ENCODE assay signal across 9 cellular contexts in the genomic region with DNA sequence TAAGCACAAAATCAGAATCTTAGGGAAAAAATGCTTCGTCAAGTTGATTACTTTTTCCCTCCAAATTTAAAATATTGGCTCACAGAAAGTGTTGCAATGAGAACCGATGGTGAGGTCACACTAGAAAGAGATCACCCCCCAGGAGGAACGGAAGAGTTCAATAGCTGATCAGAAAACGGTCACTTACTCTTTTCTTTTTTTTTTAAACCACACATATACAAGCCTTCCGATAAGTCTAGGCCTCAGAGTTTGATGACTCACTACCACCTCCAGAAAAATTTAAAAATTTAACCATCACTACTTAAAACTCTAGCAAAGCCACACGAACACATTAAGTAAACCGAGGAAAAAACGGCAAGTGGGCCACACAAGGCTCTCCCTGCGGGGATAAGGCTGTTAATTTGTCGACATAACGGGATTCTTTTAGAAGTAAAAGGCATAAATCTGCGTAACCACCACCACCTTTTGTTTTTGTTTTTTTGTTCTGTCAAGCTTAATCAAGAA. TPM values are rescaled to one million over a fixed set of nuclear protein-coding genes. Genes with fewer than 3 reads are reported as not detected.
DNase-seq lines count a peak whose midpoint lies in the region; ATAC-seq, FAIRE-seq and TF ChIP-seq lines count a peak whose summit lies in the region.
"Had no signal": no experiment of that assay in that cellular context is flagged by ENCODE, and none has a peak within 500 bp of the region (broad histone marks: within the 10 kb centered on the region; RNA-seq: fewer than 3 reads in every experiment).

No MANE protein-coding gene starts in this region.

- H3K18ac ChIP-seq in H1 (ENCODE audit: extremely low read depth, low read length) (no peak overlapping the region), neuronal stem cell (ENCODE audit: low read length) (no peak overlapping the region)

- H3K9me3 ChIP-seq in H1 (ENCODE audit: insufficient read depth in 2 of 2, low read depth in 1 of 2, low read length in 1 of 2) (peaks cover 0 to 4% of the 10 kb centered on the region in 2 experiments; a peak in 2 of 4 replicates), neuronal stem cell (replicated peaks in 1 of 2; ENCODE audit: control insufficient read depth in 2 of 2, insufficient read depth in 1 of 2, low read depth in 1 of 2, low read length in 2 of 2) (peaks cover 0 to 10% of the 10 kb centered on the region in 2 donors)

- peaks cover 14 to 57% of the 10 kb centered on the region in 2 experiments for H3K79me2 ChIP-seq in H1 (ENCODE audit: control insufficient read depth in 1 of 2, insufficient read depth in 2 of 2, low read length in 2 of 2)

- H3K79me1 ChIP-seq in H1 (ENCODE audit: low read depth, low read length) (peaks cover 12% of the 10 kb centered on the region; the same call in 1 of the 2 replicates), neuronal stem cell (ENCODE audit: low read depth, low read length) (peaks cover 22% of the 10 kb centered on the region)

- TF ChIP-seq RAD21 in H1 (IDR thresholded peaks at IDR 0.05 in 1 of 2, conservative IDR thresholded peaks at IDR 0.05 in 1 of 2; ENCODE audit: low read depth in 2 of 2, low read length in 2 of 2): no peak

- no peak for ATAC-seq in GM21619 (IDR thresholded peaks at IDR 0.05; ENCODE audit: unreplicated experiment)

- no peak overlapping the region for H2AK5ac ChIP-seq in H1 (ENCODE audit: low read depth, low read length)
- no peak overlapping the region for H2AK5ac ChIP-seq in neuronal stem cell (ENCODE audit: low read depth, low read length)

- no peak overlapping the region for H4K8ac ChIP-seq in H1 (ENCODE audit: extremely low read depth, insufficient read depth, low read length)
- H4K8ac ChIP-seq in neuronal stem cell (ENCODE audit: low read depth, low read length): no peak overlapping the region

- H3K4me1 ChIP-seq in H1 (replicated peaks in 1 of 4; ENCODE audit: control insufficient read depth in 3 of 4, insufficient read depth in 4 of 4, low read length in 3 of 4): peaks cover 0 to 5% (median 0%) of the 10 kb centered on the region in 4 experiments; a peak in 1 of 7 replicates
- H3K4me1 ChIP-seq in neuronal stem cell (ENCODE audit: control insufficient read depth in 2 of 2, insufficient read depth in 1 of 2, low read depth in 1 of 2, low read length in 2 of 2): peaks cover 2 to 7% of the 10 kb centered on the region in 2 donors

- TF ChIP-seq CTCF in H1 (IDR thresholded peaks at IDR 0.05; ENCODE audit: control extremely low read depth in 1 of 3, insufficient read depth in 1 of 3, low read depth in 1 of 3, low read length in 3 of 3): no peak

- H3K27ac ChIP-seq in H1 (ENCODE audit: low read depth, low read length) (no peak overlapping the region), neuronal stem cell (replicated peaks; ENCODE audit: low read length) (no peak overlapping the region), substantia nigra (ENCODE audit: low read depth, low read length, poor library complexity, severe bottlenecking) (no peak overlapping the region)

- POLR2A ChIA-PET in H1 (lab: Charles Lee; ENCODE audit: partially characterized antibody): interaction anchor here (1.1 to 19.9 kb wide), 6 partner anchors 9 to 42 kb away, joined by 3 to 461 read pairs (median 6); a partner anchor contains a TSS

- no peak overlapping the region for H3K14ac ChIP-seq in H1 (ENCODE audit: insufficient read length)
- no peak overlapping the region for H3K14ac ChIP-seq in neuronal stem cell (ENCODE audit: low read length)

- H3K4ac ChIP-seq in H1 (replicated peaks; ENCODE audit: insufficient read length, low read depth, low read length) (no peak overlapping the region), neuronal stem cell (ENCODE audit: low read length) (no peak overlapping the region)

- H3K4me2 ChIP-seq in H1 (ENCODE audit: insufficient read depth in 1 of 2, low read depth in 2 of 2, low read length in 2 of 2): peak overlapping the region; percentile 76 to 77
- H3K4me2 ChIP-seq in neuronal stem cell (ENCODE audit: insufficient read depth, low read length, poor library complexity, severe bottlenecking): peak overlapping the region; percentile 48

- H4K91ac ChIP-seq in H1 (replicated peaks; ENCODE audit: insufficient read length, low read length): no peak overlapping the region
- no peak overlapping the region for H4K91ac ChIP-seq in neuronal stem cell (ENCODE audit: low read depth, low read length, poor library complexity)

- H2BK120ac ChIP-seq in H1 (replicated peaks; ENCODE audit: low read depth, low read length) (no peak overlapping the region), neuronal stem cell (ENCODE audit: low read depth, low read length) (no peak overlapping the region)

- CTCF ChIA-PET in H1 (lab: Charles Lee; ENCODE audit: partially characterized antibody): interaction anchor here (0.7 to 10.1 kb wide), 7 partner anchors 12 to 310 kb away, joined by 3 to 90 read pairs (median 3); a partner anchor contains a TSS

- peak; percentile 81 for DNase-seq in RKO (ENCODE audit: low spot score)
- DNase-seq in H1 (ENCODE audit: low read depth in 1 of 2, low spot score in 2 of 2): no peak
- DNase-seq in neuronal stem cell (ENCODE audit: low spot score): no peak
- DNase-seq in substantia nigra (lab: John Stamatoyannopoulos, UW): no peak
- DNase-seq in stimulated activated CD4-positive, alpha-beta T cell treated with anti-CD3 and anti-CD28 coated beads, Interleukin-1b, Interleukin-23, amount 100 ng/mL, for 48 hours: no peak
- DNase-seq in midbrain (lab: John Stamatoyannopoulos, UW): no peak

- TF ChIP-seq EP300 in H1 (IDR thresholded peaks at IDR 0.05; ENCODE audit: borderline replicate concordance in 1 of 2, low read depth in 2 of 2, low read length in 2 of 2): no peak

- 60% methylated on average over 12 of the region's 12 CpGs; no CpG with 5 or more reads in 1 of the 2 experiments for WGBS in H1 (ENCODE audit: extremely low coverage in 1 of 2, insufficient coverage in 1 of 2, insufficient read length in 1 of 2, insufficient replicate concordance in 2 of 2, low coverage in 1 of 2, low lambda C conversion rate in 2 of 2, missing lambda C conversion rate in 1 of 2), 2 experiments
- WGBS in neuronal stem cell (ENCODE audit: extremely low coverage in 2 of 2, insufficient read length in 2 of 2, insufficient replicate concordance in 1 of 2), 2 donors: no CpG with 5 or more reads among the region's 12 CpGs

- no peak overlapping the region for H2BK20ac ChIP-seq in H1 (ENCODE audit: low read length)

- no peak for FAIRE-seq in H1 (lab: Jason Lieb, UNC)
- FAIRE-seq: TTC549 had no signal

- H2AFZ ChIP-seq in H1 (ENCODE audit: low read length) (no peak overlapping the region), neuronal stem cell (ENCODE audit: low read length) (no peak overlapping the region)

- peaks cover 18 to 39% of the 10 kb centered on the region in 2 experiments for H4K20me1 ChIP-seq in H1 (replicated peaks in 1 of 2; ENCODE audit: control insufficient read depth in 1 of 2, insufficient read depth in 2 of 2, low read length in 2 of 2)

- H3K36me3 ChIP-seq in H1 (ENCODE audit: control insufficient read depth in 2 of 4, insufficient read depth in 4 of 4, low read length in 3 of 4) (peaks cover 0 to 13% (median 7%) of the 10 kb centered on the region in 4 experiments; a peak in 4 of 8 replicates), neuronal stem cell (replicated peaks in 1 of 2; ENCODE audit: control insufficient read depth in 2 of 2, insufficient read depth in 2 of 2, low read length in 2 of 2) (peaks cover 15 to 45% of the 10 kb centered on the region in 2 donors)

- no peak overlapping the region for H2BK5ac ChIP-seq in H1 (ENCODE audit: low read depth, low read length)
- no peak overlapping the region for H2BK5ac ChIP-seq in neuronal stem cell (ENCODE audit: low read length)

- no peak overlapping the region for H2BK12ac ChIP-seq in H1 (ENCODE audit: low read depth, low read length)
- H2BK12ac ChIP-seq in neuronal stem cell (ENCODE audit: low read length): no peak overlapping the region

- H3K56ac ChIP-seq in H1 (replicated peaks; ENCODE audit: insufficient read length, low read depth, low read length): no peak overlapping the region

- H3K23me2 ChIP-seq in H1 (ENCODE audit: low read depth, low read length): peaks cover 8% of the 10 kb centered on the region; the same call in 1 of the 2 replicates

- TF ChIP-seq POLR2A in H1 (IDR thresholded peaks at IDR 0.05; ENCODE audit: control extremely low read depth in 1 of 2, low read depth in 2 of 2, low read length in 2 of 2): no peak

- H3K9ac ChIP-seq in H1 (replicated peaks in 1 of 4; ENCODE audit: extremely low read depth in 1 of 4, low read depth in 3 of 4, low read length in 3 of 4) (peak overlapping the region; percentile 65 to 92 (median 80); a peak in 4 of 7 replicates), neuronal stem cell (ENCODE audit: low read depth, low read length, poor library complexity) (no peak overlapping the region)

- H3K27me3 ChIP-seq in H1 (replicated peaks in 1 of 4; ENCODE audit: control insufficient read depth in 3 of 4, extremely low read depth in 1 of 4, insufficient read depth in 3 of 4, low read length in 3 of 4): peaks cover 0 to 11% (median 6%) of the 10 kb centered on the region in 4 experiments; a peak in 5 of 7 replicates
- peaks cover 0 to 1% (median 0%) of the 10 kb centered on the region in 3 experiments for H3K27me3 ChIP-seq in neuronal stem cell (ENCODE audit: control insufficient read depth in 3 of 3, insufficient read depth in 3 of 3, low read depth in 1 of 3, low read length in 3 of 3)

- H2BK15ac ChIP-seq in H1 (ENCODE audit: low read length): no peak overlapping the region
- H2BK15ac ChIP-seq in neuronal stem cell (ENCODE audit: low read length): no peak overlapping the region

- no peak overlapping the region for H4K5ac ChIP-seq in H1 (ENCODE audit: insufficient read length, low read depth, low read length)

- H3K4me3 ChIP-seq in GM08714 (ENCODE audit: low read length) (peak overlapping the region; percentile 91), H1 (ENCODE audit: extremely low read depth in 1 of 4, insufficient read depth in 2 of 4, low read depth in 3 of 4, low read length in 4 of 4) (peak overlapping the region; percentile 70 to 87 (median 74)), neuronal stem cell (ENCODE audit: low read length in 2 of 2) (peak overlapping the region; percentile 90 to 99)

- H3K23ac ChIP-seq in H1 (ENCODE audit: insufficient read length): no peak overlapping the region
- no peak overlapping the region for H3K23ac ChIP-seq in neuronal stem cell (ENCODE audit: low read depth, low read length, poor library complexity)

RNA-seq across cellular contexts. Expression of a gene that starts 1.2 kb away (rescaled TPM):
- total RNA-seq in H1 (2021; fragmentation: NEBNext Ultra II Directional; extraction: Animal tissue kit (Norgen Biotek cat#: 25700)): 167 and 182 TPM in 2 replicates
- polyA plus RNA-seq in H1 (2011; rRNA removed): 176 and 201 TPM in 2 replicates
- polyA plus RNA-seq in H1 (2011; cell fraction: cytosol; rRNA removed): 154 TPM
- polyA plus RNA-seq in H1 (2011; cell fraction: nucleus; rRNA removed): 157 TPM
- 106 to 169 TPM (median 151 TPM) in 4 replicates for polyA plus RNA-seq in H1 (2012, experiment 1 of 2)
- 213 TPM for polyA plus RNA-seq in H1 (2012, experiment 2 of 2)
- polyA plus RNA-seq in H1 (2013, experiment 1 of 2): 201 TPM
- 241 TPM for polyA plus RNA-seq in H1 (2013, experiment 2 of 2)
- polyA minus RNA-seq in H1 (2011; rRNA and poly(A)+ RNA removed): 172 and 179 TPM in 2 replicates
- 105 TPM for polyA minus RNA-seq in H1 (2011; cell fraction: cytosol; rRNA and poly(A)+ RNA removed)
- 58.2 TPM for polyA minus RNA-seq in H1 (2011; cell fraction: nucleus; rRNA and poly(A)+ RNA removed)
- polyA plus RNA-seq in neuronal stem cell (2013, experiment 1 of 2): 107 TPM
- polyA plus RNA-seq in neuronal stem cell (2013, experiment 2 of 2): 106 TPM

RNA-seq across cellular contexts. Expression of a gene that starts 1.5 kb away (rescaled TPM):
- not detected in 2 replicates for total RNA-seq in H1 (2021; fragmentation: NEBNext Ultra II Directional; extraction: Animal tissue kit (Norgen Biotek cat#: 25700))
- polyA plus RNA-seq in H1 (2011; rRNA removed): 0.26 and 0.55 TPM in 2 replicates
- polyA plus RNA-seq in H1 (2011; cell fraction: cytosol; rRNA removed): 0.23 TPM
- 0.41 TPM for polyA plus RNA-seq in H1 (2011; cell fraction: nucleus; rRNA removed)
- 0.08 to 0.95 TPM (median 0.52 TPM) in 4 replicates for polyA plus RNA-seq in H1 (2012, experiment 1 of 2)
- not detected for polyA plus RNA-seq in H1 (2012, experiment 2 of 2)
- 0.34 TPM for polyA plus RNA-seq in H1 (2013, experiment 1 of 2)
- polyA plus RNA-seq in H1 (2013, experiment 2 of 2): 0.11 TPM
- 0.44 TPM in 1 of 2 replicates, not detected in the other for polyA minus RNA-seq in H1 (2011; rRNA and poly(A)+ RNA removed)
- not detected for polyA minus RNA-seq in H1 (2011; cell fraction: cytosol; rRNA and poly(A)+ RNA removed)
- not detected for polyA minus RNA-seq in H1 (2011; cell fraction: nucleus; rRNA and poly(A)+ RNA removed)
- 1.9 TPM for polyA plus RNA-seq in neuronal stem cell (2013, experiment 1 of 2)
- 1.6 TPM for polyA plus RNA-seq in neuronal stem cell (2013, experiment 2 of 2)

RNA-seq across cellular contexts. Expression of a gene that starts 18.3 kb away (rescaled TPM):
- 36.6 and 42.1 TPM in 2 replicates for total RNA-seq in H1 (2021; fragmentation: NEBNext Ultra II Directional; extraction: Animal tissue kit (Norgen Biotek cat#: 25700))
- 37.7 and 54.4 TPM in 2 replicates for polyA plus RNA-seq in H1 (2011; rRNA removed)
- polyA plus RNA-seq in H1 (2011; cell fraction: cytosol; rRNA removed): 55.5 TPM
- 45.1 TPM for polyA plus RNA-seq in H1 (2011; cell fraction: nucleus; rRNA removed)
- polyA plus RNA-seq in H1 (2012, experiment 1 of 2): 47.7 to 62.2 TPM (median 55.5 TPM) in 4 replicates
- polyA plus RNA-seq in H1 (2012, experiment 2 of 2): 29.1 TPM
- 39.1 TPM for polyA plus RNA-seq in H1 (2013, experiment 1 of 2)
- 40.7 TPM for polyA plus RNA-seq in H1 (2013, experiment 2 of 2)
- 6.6 and 9.0 TPM in 2 replicates for polyA minus RNA-seq in H1 (2011; rRNA and poly(A)+ RNA removed)
- 24.4 TPM for polyA minus RNA-seq in H1 (2011; cell fraction: cytosol; rRNA and poly(A)+ RNA removed)
- 13.3 TPM for polyA minus RNA-seq in H1 (2011; cell fraction: nucleus; rRNA and poly(A)+ RNA removed)
- 22.0 TPM for polyA plus RNA-seq in neuronal stem cell (2013, experiment 1 of 2)
- polyA plus RNA-seq in neuronal stem cell (2013, experiment 2 of 2): 22.0 TPM

RNA-seq across cellular contexts. Expression of a gene that starts 18.4 kb away (rescaled TPM):
- total RNA-seq in H1 (2021; fragmentation: NEBNext Ultra II Directional; extraction: Animal tissue kit (Norgen Biotek cat#: 25700)): 39.6 and 43.1 TPM in 2 replicates
- polyA plus RNA-seq in H1 (2011; rRNA removed): 35.4 and 44.7 TPM in 2 replicates
- 40.4 TPM for polyA plus RNA-seq in H1 (2011; cell fraction: cytosol; rRNA removed)
- polyA plus RNA-seq in H1 (2011; cell fraction: nucleus; rRNA removed): 51.7 TPM
- 42.8 to 56.2 TPM (median 50.1 TPM) in 4 replicates for polyA plus RNA-seq in H1 (2012, experiment 1 of 2)
- polyA plus RNA-seq in H1 (2012, experiment 2 of 2): 52.4 TPM
- polyA plus RNA-seq in H1 (2013, experiment 1 of 2): 54.3 TPM
- 47.2 TPM for polyA plus RNA-seq in H1 (2013, experiment 2 of 2)
- 20.3 and 32.2 TPM in 2 replicates for polyA minus RNA-seq in H1 (2011; rRNA and poly(A)+ RNA removed)
- polyA minus RNA-seq in H1 (2011; cell fraction: cytosol; rRNA and poly(A)+ RNA removed): 8.1 TPM
- 16.7 TPM for polyA minus RNA-seq in H1 (2011; cell fraction: nucleus; rRNA and poly(A)+ RNA removed)
- polyA plus RNA-seq in neuronal stem cell (2013, experiment 1 of 2): 34.2 TPM
- polyA plus RNA-seq in neuronal stem cell (2013, experiment 2 of 2): 33.7 TPM

RNA-seq across cellular contexts. Expression of a gene that starts 26.6 kb away (rescaled TPM):
- 2,578 and 2,633 TPM in 2 replicates for total RNA-seq in H1 (2021; fragmentation: NEBNext Ultra II Directional; extraction: Animal tissue kit (Norgen Biotek cat#: 25700))
- 2,379 and 2,783 TPM in 2 replicates for polyA plus RNA-seq in H1 (2011; rRNA removed)
- 4,295 TPM for polyA plus RNA-seq in H1 (2011; cell fraction: cytosol; rRNA removed)
- 2,670 TPM for polyA plus RNA-seq in H1 (2011; cell fraction: nucleus; rRNA removed)
- polyA plus RNA-seq in H1 (2012, experiment 1 of 2): 3,066 to 3,745 TPM (median 3,674 TPM) in 4 replicates
- polyA plus RNA-seq in H1 (2012, experiment 2 of 2): 3,198 TPM
- 2,222 TPM for polyA plus RNA-seq in H1 (2013, experiment 1 of 2)
- polyA plus RNA-seq in H1 (2013, experiment 2 of 2): 2,123 TPM
- polyA minus RNA-seq in H1 (2011; rRNA and poly(A)+ RNA removed): 2,290 and 2,619 TPM in 2 replicates
- 1,007 TPM for polyA minus RNA-seq in H1 (2011; cell fraction: cytosol; rRNA and poly(A)+ RNA removed)
- polyA minus RNA-seq in H1 (2011; cell fraction: nucleus; rRNA and poly(A)+ RNA removed): 995 TPM
- 3,338 TPM for polyA plus RNA-seq in neuronal stem cell (2013, experiment 1 of 2)
- polyA plus RNA-seq in neuronal stem cell (2013, experiment 2 of 2): 3,301 TPM
